ENCODE assay signal across 1 cellular context in genomic region chr1:156500847-156501686, GRCh38.
TF ChIP-seq lines count a peak whose summit lies in the region.

No MANE protein-coding gene starts in this region.

TF ChIP-seq in HepG2, 621 proteins besides CTCF, POLR2A, EP300 and RAD21 (continued from another document and continues in another):
- TF ChIP-seq SRF (IDR thresholded peaks at IDR 0.05; ENCODE audit: low read depth, low read length): peak; percentile 3; the same call in 1 of the 2 replicates
- TF ChIP-seq PATZ1 (CRISPR knock-in tag; IDR thresholded peaks at IDR 0.05): peak; percentile 97
- peak; percentile 50; the same call in 1 of the 2 replicates for TF ChIP-seq ZNF776 (CRISPR knock-in tag; IDR thresholded peaks at IDR 0.05)
- TF ChIP-seq ZNF30 (CRISPR knock-in tag; IDR thresholded peaks at IDR 0.05): 0 out of 2 replicates have a peak, but pooled peaks have one; percentile 47
- peak; percentile 51; the same call in 1 of the 2 replicates for TF ChIP-seq MED1 (CRISPR knock-in tag; IDR thresholded peaks at IDR 0.05)
- TF ChIP-seq HDAC2 (CRISPR knock-in tag; IDR thresholded peaks at IDR 0.05): peak; percentile 32; the same call in 1 of the 2 replicates
- peak; percentile 44; the same call in 1 of the 2 replicates for TF ChIP-seq ZSCAN31 (CRISPR knock-in tag; IDR thresholded peaks at IDR 0.05; ENCODE audit: low read depth)
- TF ChIP-seq MAFF (IDR thresholded peaks at IDR 0.05; ENCODE audit: low read depth, low read length): no peak
- TF ChIP-seq ESRRA (CRISPR knock-in tag; IDR thresholded peaks at IDR 0.05; ENCODE audit: low read depth): no peak
- TF ChIP-seq ZBTB2 (CRISPR knock-in tag; IDR thresholded peaks at IDR 0.05; ENCODE audit: low read depth): peak; percentile 68
- TF ChIP-seq ZNF362 (CRISPR knock-in tag; IDR thresholded peaks at IDR 0.05; ENCODE audit: borderline replicate concordance): no peak
- no peak for TF ChIP-seq ZBTB14 (CRISPR knock-in tag; IDR thresholded peaks at IDR 0.05)
- 0 out of 2 replicates have a peak, but pooled peaks have one; percentile 75 for TF ChIP-seq CSRNP2 (CRISPR knock-in tag; conservative IDR thresholded peaks at IDR 0.05; ENCODE audit: low read depth)
- TF ChIP-seq SP2 (CRISPR knock-in tag; IDR thresholded peaks at IDR 0.05): peak; percentile 88
- TF ChIP-seq NBN (conservative IDR thresholded peaks at IDR 0.05): no peak
- 0 out of 2 replicates have a peak, but pooled peaks have one; percentile 80 for TF ChIP-seq ZNF670 (CRISPR knock-in tag; IDR thresholded peaks at IDR 0.05; ENCODE audit: borderline replicate concordance)
- no peak for TF ChIP-seq ZBTB33 (CRISPR knock-in tag; IDR thresholded peaks at IDR 0.05)
- no peak for TF ChIP-seq ZNF282 (IDR thresholded peaks at IDR 0.05; ENCODE audit: partially characterized antibody)
- peak; percentile 64 for TF ChIP-seq HOXA5 (CRISPR knock-in tag; IDR thresholded peaks at IDR 0.05)
- TF ChIP-seq MTF2 (CRISPR knock-in tag; IDR thresholded peaks at IDR 0.05; ENCODE audit: borderline replicate concordance): peak; percentile 90
- no peak for TF ChIP-seq HOMEZ (CRISPR knock-in tag; IDR thresholded peaks at IDR 0.05; ENCODE audit: low read depth)
- TF ChIP-seq HOXA7 (CRISPR knock-in tag; IDR thresholded peaks at IDR 0.05): no peak
- TF ChIP-seq ZNF549 (CRISPR knock-in tag; IDR thresholded peaks at IDR 0.05): no peak
- no peak for TF ChIP-seq ZNF572 (CRISPR knock-in tag; IDR thresholded peaks at IDR 0.05)
- peak; percentile 23; the same call in 1 of the 2 replicates for TF ChIP-seq NR0B2 (CRISPR knock-in tag; IDR thresholded peaks at IDR 0.05)
- TF ChIP-seq ATF1 (CRISPR knock-in tag; IDR thresholded peaks at IDR 0.05): no peak
- no peak for TF ChIP-seq PITX1 (CRISPR knock-in tag; IDR thresholded peaks at IDR 0.05)
- TF ChIP-seq TARDBP (CRISPR knock-in tag; IDR thresholded peaks at IDR 0.05): 0 out of 2 replicates have a peak, but pooled peaks have one; percentile 17
- 0 out of 2 replicates have a peak, but pooled peaks have one; percentile 24 for TF ChIP-seq WIZ (CRISPR knock-in tag; IDR thresholded peaks at IDR 0.05)
- TF ChIP-seq CSRNP1 (CRISPR knock-in tag; IDR thresholded peaks at IDR 0.05): peak; percentile 71; the same call in 1 of the 2 replicates
- peak; percentile 56 for TF ChIP-seq ZNF777 (CRISPR knock-in tag; IDR thresholded peaks at IDR 0.05)
- TF ChIP-seq FOXA1 (IDR thresholded peaks at IDR 0.05): no peak
- peak; percentile 8; the same call in 1 of the 2 replicates for TF ChIP-seq FOXA1 (CRISPR knock-in tag; IDR thresholded peaks at IDR 0.05)
- TF ChIP-seq ZBTB40 (IDR thresholded peaks at IDR 0.05): no peak
- peak; percentile 52; the same call in 1 of the 2 replicates for TF ChIP-seq ZBTB40 (CRISPR knock-in tag; IDR thresholded peaks at IDR 0.05)
- no peak for TF ChIP-seq ZBTB7A (CRISPR knock-in tag; IDR thresholded peaks at IDR 0.05)
